Comparison of ENCODE assay signal across 12 cellular contexts in genomic region chr7:100885440-100886141, GRCh38. TPM values are rescaled to one million over a fixed set of nuclear protein-coding genes. Genes with fewer than 3 reads are reported as not detected.
A peak's percentile ranks its signal among the peaks of the same experiment; 100 is the strongest.
DNase-seq lines count a peak whose midpoint lies in the region; ATAC-seq and TF ChIP-seq lines count a peak whose summit lies in the region.
"Had no signal": no experiment of that assay in that cellular context is flagged by ENCODE, and none has a peak within 500 bp of the region (broad histone marks: within the 10 kb centered on the region; RNA-seq: fewer than 3 reads in every experiment).

No MANE protein-coding gene starts in this region.

- H3K4me3 Mint-ChIP-seq in CD8-positive, alpha-beta T cell = peak overlapping the region; percentile 67
- H3K4me3 Mint-ChIP-seq in glutamatergic neuron (ENCODE audit: unreplicated experiment) = no peak overlapping the region
- H3K4me3 Mint-ChIP-seq: activated B cell treated with CpG ODN at 0.5 μM for 24 hours had no signal

- H3K36me3 Mint-ChIP-seq in CD8-positive, alpha-beta T cell = peaks cover 77% of the 10 kb centered on the region
- H3K36me3 Mint-ChIP-seq in glutamatergic neuron (ENCODE audit: unreplicated experiment) = peaks cover 12% of the 10 kb centered on the region

- H3K9me3 Mint-ChIP-seq in CD8-positive, alpha-beta T cell = no peaks in the 10 kb centered on the region
- H3K9me3 Mint-ChIP-seq in glutamatergic neuron (ENCODE audit: unreplicated experiment) = peaks cover 17% of the 10 kb centered on the region

- no peak for DNase-seq in CD8-positive, alpha-beta T cell
- peak; percentile 34 for DNase-seq in NB4 (ENCODE audit: low read depth)
- DNase-seq in glutamatergic neuron = no peak
- DNase-seq in cerebellum (ENCODE audit: low spot score) = no peak
- DNase-seq in activated CD4-positive, CD25-positive, alpha-beta regulatory T cell (lab: John Stamatoyannopoulos, UW) = no peak
- DNase-seq: activated B cell treated with CpG ODN at 0.5 μM for 24 hours; esophagus squamous epithelium; occipital lobe; stimulated activated CD4-positive, alpha-beta T cell treated with anti-CD3 and anti-CD28 coated beads, Interleukin-12 subunit alpha, Interleukin-12 subunit beta, amount 100 ng/mL, for 4 hours; trophoblast cell had no signal

- no peak for ATAC-seq in CD8-positive, alpha-beta T cell
- ATAC-seq in HG03025 (IDR thresholded peaks at IDR 0.05; ENCODE audit: low FRiP score, unreplicated experiment) = no peak

- H3K9me3 ChIP-seq in CD8-positive, alpha-beta T cell (ENCODE audit: low read length) = no peaks in the 10 kb centered on the region
- H3K9me3 ChIP-seq: esophagus squamous epithelium had no signal

- H3K4me1 ChIP-seq in CD8-positive, alpha-beta T cell (ENCODE audit: insufficient read depth, low read length) = peaks cover 31% of the 10 kb centered on the region

- H3K27ac ChIP-seq in CD8-positive, alpha-beta T cell (ENCODE audit: low read depth, low read length) = no peak overlapping the region
- H3K27ac ChIP-seq: hepatocyte had no signal

- H3K27me3 Mint-ChIP-seq in CD8-positive, alpha-beta T cell (ENCODE audit: low read depth) = no peaks in the 10 kb centered on the region
- H3K27me3 Mint-ChIP-seq in glutamatergic neuron (ENCODE audit: unreplicated experiment) = peaks cover 10% of the 10 kb centered on the region

- no peak overlapping the region for H3K4me3 ChIP-seq in CD8-positive, alpha-beta T cell (ENCODE audit: low read depth, low read length)
- no peak overlapping the region for H3K4me3 ChIP-seq in NB4 (ENCODE audit: low read depth, low read length)
- H3K4me3 ChIP-seq: esophagus squamous epithelium, hepatocyte had no signal

- H3K27ac Mint-ChIP-seq in CD8-positive, alpha-beta T cell = peak overlapping the region; percentile 87
- peak overlapping the region; percentile 36 for H3K27ac Mint-ChIP-seq in glutamatergic neuron (ENCODE audit: unreplicated experiment)
- H3K27ac Mint-ChIP-seq: activated B cell treated with CpG ODN at 0.5 μM for 24 hours had no signal

- H3K36me3 ChIP-seq in CD8-positive, alpha-beta T cell (ENCODE audit: insufficient read depth, low read length) = peaks cover 55% of the 10 kb centered on the region

- intact Hi-C loops in CD8-positive, alpha-beta T cell (cut with DNase I, micrococcal nuclease) = loop anchor here in 1 of 2 experiments (1.0 kb wide), 1 partner anchor 10 kb away; the partner anchor contains the start of gene SRRT

- POLR2A ChIA-PET in CD8-positive, alpha-beta T cell (lab: Charles Lee) = interaction anchor here (7.8 kb wide), 1 partner anchor 11 kb away, joined by 106 read pairs; the partner anchor contains the start of gene SRRT

- no peak for TF ChIP-seq POLR2A in NB4 (IDR thresholded peaks at IDR 0.05; ENCODE audit: extremely low read depth, insufficient read length)

- no peaks in the 10 kb centered on the region for H3K27me3 ChIP-seq in CD8-positive, alpha-beta T cell (ENCODE audit: insufficient read depth, low read length)
- H3K27me3 ChIP-seq: esophagus squamous epithelium, hepatocyte had no signal

- H3K4me1 Mint-ChIP-seq in CD8-positive, alpha-beta T cell (ENCODE audit: low read depth) = peaks cover 49% of the 10 kb centered on the region
- peaks cover 8% of the 10 kb centered on the region for H3K4me1 Mint-ChIP-seq in glutamatergic neuron (ENCODE audit: low read depth, unreplicated experiment)

- TF ChIP-seq CTCF in CD8-positive, alpha-beta T cell (IDR thresholded peaks at IDR 0.05) = no peak
- TF ChIP-seq CTCF in NB4 (IDR thresholded peaks at IDR 0.05; ENCODE audit: low read depth, low read length) (no peak), glutamatergic neuron (IDR thresholded peaks at IDR 0.05; ENCODE audit: partially characterized antibody, unreplicated experiment) (no peak)

- CTCF ChIA-PET in CD8-positive, alpha-beta T cell (lab: Charles Lee) = interaction anchor here (2.6 kb wide), 1 partner anchor 34 kb away, joined by 11 read pairs; the partner anchor contains the start of gene SLC12A9

RNA-seq across cellular contexts. Expression of gene UFSP1, which starts 3.9 kb away (rescaled TPM):
- 1 to 10 TPM; 2.1 TPM for total RNA-seq in CD8-positive, alpha-beta T cell
- total RNA-seq in glutamatergic neuron (ENCODE audit: unreplicated experiment) (3.2 TPM), cerebellum (2.3 TPM)

RNA-seq across cellular contexts. Expression of gene ACHE, which starts 10.1 kb away (rescaled TPM):
- total RNA-seq in CD8-positive, alpha-beta T cell = 1 to 10 TPM; 7.7 to 9.1 TPM
- total RNA-seq in glutamatergic neuron (ENCODE audit: unreplicated experiment) (30.0 TPM), cerebellum (14.4 TPM)

RNA-seq across cellular contexts. Expression of gene SRRT, which starts 10.7 kb away (rescaled TPM):
- total RNA-seq in CD8-positive, alpha-beta T cell = 100 to 1,000 TPM; 491 to 496 TPM
- 213 TPM for total RNA-seq in glutamatergic neuron (ENCODE audit: unreplicated experiment)
- total RNA-seq in cerebellum = 34.2 TPM

RNA-seq across cellular contexts. Expression of gene TRIP6, which starts 18.4 kb away (rescaled TPM):
- total RNA-seq in CD8-positive, alpha-beta T cell = 1 to 10 TPM; 3.9 to 4.1 TPM
- total RNA-seq in glutamatergic neuron (ENCODE audit: unreplicated experiment) (13.1 TPM), cerebellum (7.6 TPM)

RNA-seq across cellular contexts. Expression of gene SLC12A9, which starts 33.1 kb away (rescaled TPM):
- total RNA-seq in CD8-positive, alpha-beta T cell = 10 to 100 TPM; 23.4 to 26.6 TPM
- 36.7 TPM for total RNA-seq in glutamatergic neuron (ENCODE audit: unreplicated experiment)
- total RNA-seq in cerebellum = 24.4 TPM
